ENCODE assay signal across 1 cellular context in the genomic region with DNA sequence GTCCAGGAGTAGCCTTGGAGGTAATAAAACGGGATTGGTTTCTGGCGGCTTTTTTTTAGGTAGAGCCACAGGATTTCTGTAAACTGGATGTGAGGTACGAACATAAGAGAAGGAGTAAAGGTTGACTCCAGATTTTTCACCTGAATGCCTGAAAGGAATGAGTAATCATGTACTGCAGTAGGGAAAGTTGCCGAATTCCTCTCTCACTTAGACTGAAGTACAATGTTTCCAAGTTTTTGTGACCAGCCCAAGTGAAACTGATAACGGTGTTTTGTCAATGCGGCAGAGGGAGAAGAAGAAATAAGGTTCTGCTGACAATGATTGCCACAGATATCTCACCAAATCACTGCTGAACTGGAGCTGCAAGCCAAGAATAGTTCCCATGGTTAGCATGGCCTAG.
TF ChIP-seq lines count a peak whose summit lies in the region.

No MANE protein-coding gene starts in this region.

TF ChIP-seq in GM23338, 12 proteins besides CTCF, POLR2A, EP300 and RAD21 (continued from another document):
- no peak for TF ChIP-seq REST (IDR thresholded peaks at IDR 0.05; ENCODE audit: unreplicated experiment)
- no peak for TF ChIP-seq JUNB (IDR thresholded peaks at IDR 0.05; ENCODE audit: unreplicated experiment)
- TF ChIP-seq ZNF331 (CRISPR knock-in tag; IDR thresholded peaks at IDR 0.05; ENCODE audit: low read depth) = no peak
TF ChIP-seq in GM23338: peak in this region for 0.
